Comparison of ENCODE assay signal across 28 cellular contexts in the genomic region with DNA sequence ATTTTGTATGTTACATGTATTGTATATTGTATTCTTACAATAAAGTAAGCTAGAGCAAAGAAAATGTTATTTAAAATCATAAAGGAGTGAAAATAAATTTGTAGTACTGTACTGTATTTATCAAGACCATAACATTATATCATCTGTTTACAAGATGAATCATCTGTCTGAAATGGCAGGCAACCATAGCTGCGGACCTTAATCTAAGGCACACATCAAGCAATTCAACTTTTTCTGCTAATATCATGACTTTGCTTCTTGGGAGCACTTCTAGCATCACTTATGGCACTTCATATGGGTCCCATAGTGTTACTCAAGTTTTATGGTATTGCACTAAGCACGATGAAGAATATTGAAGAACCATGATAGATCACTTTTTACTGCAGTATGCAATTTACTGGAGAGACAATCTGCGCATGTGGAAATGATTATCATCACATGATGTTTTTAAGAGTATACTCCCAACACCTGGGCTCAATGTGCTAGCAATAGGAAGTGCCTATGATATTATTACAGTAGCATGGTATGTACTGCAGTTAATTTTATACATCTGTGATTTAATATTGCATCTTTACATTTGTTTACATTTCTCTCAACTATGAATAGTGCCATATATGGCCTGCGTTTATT.
DNase-seq lines count a peak whose midpoint lies in the region; ATAC-seq, FAIRE-seq and TF ChIP-seq lines count a peak whose summit lies in the region.
"Had no signal": no experiment of that assay in that cellular context is flagged by ENCODE, and none has a peak within 500 bp of the region (broad histone marks: within the 10 kb centered on the region; RNA-seq: fewer than 3 reads in every experiment).

No MANE protein-coding gene starts in this region.

- POLR2A ChIA-PET in AG04450 (lab: Yijun Ruan, JAX) (no interaction called here), GM12878 (lab: Charles Lee) (no interaction called here)

- no peaks in the 10 kb centered on the region for H3K36me3 Mint-ChIP-seq in HFFc6 (ENCODE audit: low read depth)
- H3K36me3 Mint-ChIP-seq: mesothelial cell of epicardium; naive thymus-derived CD4-positive, alpha-beta T cell; type B pancreatic cell had no signal

- no peak overlapping the region for H2AFZ ChIP-seq in GM12878 (ENCODE audit: control insufficient read depth, low read depth, low read length)

- H3K9me3 Mint-ChIP-seq in HFFc6, result no peaks in the 10 kb centered on the region
- H3K9me3 Mint-ChIP-seq: activated T-helper 1 cell treated with anti-CD3 and anti-CD28 coated beads, Interleukin-12 subunit alpha, Interleukin-12 subunit beta, Interleukin-2, Interleukin-4 antibody, amounts not matched to agents 30 ng/mL and 10 ng/mL and 1 ng/mL, durations not matched to agents 14 hours and 24 hours and 36 hours; naive thymus-derived CD4-positive, alpha-beta T cell; type B pancreatic cell had no signal

- TF ChIP-seq RAD21 in GM12878 (IDR thresholded peaks at IDR 0.05; ENCODE audit: insufficient read depth, low read depth, low read length), result no peak

- peak; percentile 13 for DNase-seq in AG04450 (ENCODE audit: low read depth, low spot score)
- DNase-seq in HFFc6, result peak; percentile 22
- no peak for DNase-seq in GM12878 (ENCODE audit: low read depth, low spot score)
- DNase-seq in fibroblast of villous mesenchyme (ENCODE audit: low read depth), result peak; percentile 48
- DNase-seq in HPDE6-E6E7 (ENCODE audit: extremely low spot score), result no peak
- DNase-seq in CD1c-positive myeloid dendritic cell (ENCODE audit: extremely low spot score), result no peak
- no peak for DNase-seq in activated naive CD4-positive, alpha-beta T cell treated with Interleukin-2 at 50 U/mL for 16 hours
- DNase-seq: activated CD4-positive, alpha-beta T cell treated with anti-CD3 and anti-CD28 coated beads, Interleukin-2, amount 50 U/mL, for 4 hours; activated CD4-positive, CD25-positive, alpha-beta regulatory T cell; activated naive CD4-positive, alpha-beta T cell treated with anti-CD3 and anti-CD28 coated beads, Interleukin-2, amount 50 U/mL, for 16 hours; aorta; C1 segment of cervical spinal cord; cerebellar nuclear complex; GOT3; left ventricle myocardium inferior; naive thymus-derived CD4-positive, alpha-beta T cell; NCI-H2029 treated with DMSO at 0.1 percent for 48 hours; NCI-H226; NCI-H748 treated with DMSO at 0.1 percent for 48 hours had no signal

- H3K9me3 ChIP-seq in AG04450 (ENCODE audit: control insufficient read depth, insufficient read depth, low read length) (no peaks in the 10 kb centered on the region), GM12878 (replicated peaks; ENCODE audit: control insufficient read depth, insufficient read depth, low read length) (no peaks in the 10 kb centered on the region)
- H3K9me3 ChIP-seq: left ventricle myocardium inferior had no signal

- no peaks in the 10 kb centered on the region for H3K4me1 ChIP-seq in GM12878 (ENCODE audit: control insufficient read depth, insufficient read depth, low read length)
- H3K4me1 ChIP-seq: left ventricle myocardium inferior had no signal

- no peak for ATAC-seq in GM12878
- ATAC-seq in GM18511 (IDR thresholded peaks at IDR 0.05; ENCODE audit: unreplicated experiment), result no peak
- ATAC-seq: naive thymus-derived CD4-positive, alpha-beta T cell; Right ventricle myocardium inferior had no signal

- H3K4me3 Mint-ChIP-seq in HFFc6, result no peak overlapping the region
- H3K4me3 Mint-ChIP-seq: activated T-helper 1 cell treated with anti-CD3 and anti-CD28 coated beads, Interleukin-12 subunit alpha, Interleukin-12 subunit beta, Interleukin-2, Interleukin-4 antibody, amounts not matched to agents 30 ng/mL and 10 ng/mL and 1 ng/mL, durations not matched to agents 14 hours and 24 hours and 36 hours; mesothelial cell of epicardium; naive thymus-derived CD4-positive, alpha-beta T cell; type B pancreatic cell had no signal

- no peak overlapping the region for H3K9ac ChIP-seq in GM12878 (ENCODE audit: control insufficient read depth, insufficient read depth, low read length)

- CTCF ChIA-PET in AG04450 (lab: Charles Lee) (interaction anchor here (0.6 kb wide), 1 partner anchor 321 kb away, joined by 5 read pairs; no protein-coding TSS in a partner anchor), GM12878 (lab: Yijun Ruan, JAX) (no interaction called here)

- TF ChIP-seq CTCF in AG04450 (IDR thresholded peaks at IDR 0.05; ENCODE audit: low read depth, low read length) (no peak), HFFc6 (IDR thresholded peaks at IDR 0.05) (no peak), GM12878 (IDR thresholded peaks at IDR 0.05 in 2 of 3, conservative IDR thresholded peaks at IDR 0.05 in 1 of 3; ENCODE audit: control insufficient read depth in 2 of 3, extremely low read depth in 1 of 3, insufficient read depth in 1 of 3, low read depth in 3 of 3, low read length in 3 of 3) (no peak), fibroblast of villous mesenchyme (IDR thresholded peaks at IDR 0.05; ENCODE audit: insufficient read depth, low read depth, low read length) (no peak)

- H3K4me2 ChIP-seq in GM12878 (ENCODE audit: control insufficient read depth, insufficient read depth), result no peak overlapping the region

- no peaks in the 10 kb centered on the region; the same call in 1 of the 2 replicates for H3K27me3 Mint-ChIP-seq in HFFc6 (ENCODE audit: insufficient read depth)
- H3K27me3 Mint-ChIP-seq: type B pancreatic cell had no signal

- no peak for TF ChIP-seq POLR2A in GM12878 (IDR thresholded peaks at IDR 0.05; ENCODE audit: low read depth, low read length)

- peak; percentile 35 for FAIRE-seq in GM12878 (lab: Jason Lieb, UNC)
- FAIRE-seq: GM18507, islet of Langerhans had no signal

- no peaks in the 10 kb centered on the region for H3K27me3 ChIP-seq in AG04450 (ENCODE audit: control insufficient read depth, insufficient read depth, low read length)
- no peaks in the 10 kb centered on the region for H3K27me3 ChIP-seq in GM12878 (replicated peaks in 1 of 2; ENCODE audit: control insufficient read depth in 2 of 2, insufficient read depth in 2 of 2, low read length in 1 of 2)

- H3K79me2 ChIP-seq in GM12878 (ENCODE audit: control insufficient read depth, insufficient read depth, low read length), result no peaks in the 10 kb centered on the region

- TF ChIP-seq EP300 in GM12878 (IDR thresholded peaks at IDR 0.05; ENCODE audit: borderline replicate concordance in 1 of 2, control insufficient read depth in 1 of 2, low read depth in 2 of 2, low read length in 2 of 2), result no peak

- no TSS peak for BruUV-seq in GM12878 (replicated peaks; lab: Mats Ljungman, UMichigan)

- H3K36me3 ChIP-seq in GM12878 (ENCODE audit: control insufficient read depth in 2 of 2, insufficient read depth in 2 of 2, low read length in 1 of 2), result no peaks in the 10 kb centered on the region
- H3K36me3 ChIP-seq: left ventricle myocardium inferior had no signal

- RAD21 ChIA-PET in GM12878 (lab: Charles Lee; ENCODE audit: unreplicated experiment), result no interaction called here

- H3K27ac Mint-ChIP-seq in HFFc6, result no peak overlapping the region
- H3K27ac Mint-ChIP-seq: activated T-helper 1 cell treated with anti-CD3 and anti-CD28 coated beads, Interleukin-12 subunit alpha, Interleukin-12 subunit beta, Interleukin-2, Interleukin-4 antibody, amounts not matched to agents 30 ng/mL and 10 ng/mL and 1 ng/mL, durations not matched to agents 14 hours and 24 hours and 36 hours; mesothelial cell of epicardium; naive thymus-derived CD4-positive, alpha-beta T cell; type B pancreatic cell had no signal

- no peaks in the 10 kb centered on the region for H4K20me1 ChIP-seq in GM12878 (ENCODE audit: control insufficient read depth, insufficient read depth)

- in situ Hi-C loops in GM12878 (cut with MboI), result no loop called here

- no peak overlapping the region for H3K4me3 ChIP-seq in AG04450 (ENCODE audit: low read depth, low read length)
- no peak overlapping the region for H3K4me3 ChIP-seq in GM12878
- no peak overlapping the region for H3K4me3 ChIP-seq in fibroblast of villous mesenchyme (ENCODE audit: low read depth, low read length)
- H3K4me3 ChIP-seq: left ventricle myocardium inferior, skin epidermis had no signal

- SMC1A ChIA-PET in GM12878 (lab: Charles Lee; ENCODE audit: uncharacterized antibody, unreplicated experiment), result no interaction called here

- H3K27ac ChIP-seq in AG04450 (ENCODE audit: low read depth, low read length) (no peak overlapping the region), GM12878 (ENCODE audit: control insufficient read depth, insufficient read depth) (no peak overlapping the region)
- H3K27ac ChIP-seq: epithelial cell of prostate, left ventricle myocardium inferior had no signal

- H3K4me1 Mint-ChIP-seq in HFFc6 (ENCODE audit: low read depth), result peaks cover 19% of the 10 kb centered on the region
- H3K4me1 Mint-ChIP-seq: mesothelial cell of epicardium; naive thymus-derived CD4-positive, alpha-beta T cell had no signal

- intact Hi-C loops in GM12878 (cut with micrococcal nuclease; ENCODE audit: unreplicated experiment), result no loop called here

- whole genome bisulfite sequencing in GM12878 (ENCODE audit: insufficient coverage, insufficient replicate concordance, low lambda C conversion rate, missing lambda C conversion rate), result 25% methylated on average over 4 of the region's 4 CpGs

TF ChIP-seq in GM12878, 131 proteins besides CTCF, POLR2A, EP300 and RAD21 (continues in another document):
- TF ChIP-seq EZH2 (IDR thresholded peaks at IDR 0.05; ENCODE audit: borderline replicate concordance, control insufficient read depth, low read depth, low read length) (no peak), ZBTB11 (CRISPR knock-in tag; IDR thresholded peaks at IDR 0.05) (no peak), KLF5 (IDR thresholded peaks at IDR 0.05; ENCODE audit: partially characterized antibody) (no peak)

Comparison
In these comparisons a context has a peak if more than half of its experiments do, and no peak if none do; other contexts are left out.
1. DNase-seq: peak in AG04450 (single experiment), HFFc6 (single experiment) and fibroblast of villous mesenchyme (single experiment); none in GM12878 (single experiment), HPDE6-E6E7 (single experiment), CD1c-positive myeloid dendritic cell (single experiment) and activated naive CD4-positive, alpha-beta T cell treated with Interleukin-2 at 50 U/mL for 16 hours (single experiment).